ENCODE assay signal across 19 cellular contexts in the genomic region with DNA sequence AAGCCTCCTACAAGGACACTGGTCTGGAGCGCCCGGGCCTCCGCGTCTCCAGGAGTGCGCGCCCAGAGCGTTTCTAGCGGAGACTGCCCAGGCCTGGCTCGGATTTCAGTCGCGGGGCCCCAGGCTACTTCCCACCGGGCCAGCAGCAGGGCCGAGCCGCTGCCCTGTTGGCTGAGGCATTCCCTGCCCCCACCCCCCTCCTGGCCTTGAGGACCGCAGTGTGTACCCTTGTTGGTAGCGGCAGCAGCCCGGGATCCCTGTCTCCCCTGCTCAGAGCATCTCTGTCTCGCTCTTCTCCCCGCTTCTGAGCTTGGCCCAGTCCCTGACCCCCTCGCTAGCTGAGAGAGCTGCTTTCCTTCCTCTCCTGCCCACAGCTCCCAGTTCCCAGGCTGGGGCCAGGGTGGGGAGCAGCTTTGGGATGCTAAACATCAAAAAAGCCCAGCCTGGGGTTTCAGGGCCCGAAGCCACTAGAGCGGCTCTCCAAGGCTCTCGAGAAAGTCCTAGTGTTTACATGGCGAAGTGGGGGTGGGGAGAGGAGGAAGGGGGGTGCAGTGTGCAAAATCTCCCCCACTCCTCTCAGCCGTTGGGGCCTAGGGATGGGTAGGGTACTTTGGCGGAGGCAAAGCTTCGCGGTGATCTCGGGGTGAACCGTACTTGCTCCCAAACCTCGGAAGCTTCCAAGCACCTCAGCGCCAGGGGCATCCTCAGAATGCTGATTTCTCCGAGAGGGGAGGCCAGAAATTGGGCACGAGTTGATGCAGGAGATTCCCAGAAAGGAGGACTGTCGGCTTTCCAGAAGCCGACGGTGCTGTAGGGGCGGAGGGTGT. TPM values are rescaled to one million over a fixed set of nuclear protein-coding genes. Genes with fewer than 3 reads are reported as not detected.
DNase-seq lines count a peak whose midpoint lies in the region; ATAC-seq and TF ChIP-seq lines count a peak whose summit lies in the region.
"Had no signal": no experiment of that assay in that cellular context is flagged by ENCODE, and none has a peak within 500 bp of the region (broad histone marks: within the 10 kb centered on the region; RNA-seq: fewer than 3 reads in every experiment).

No MANE protein-coding gene starts in this region.

- H3K4me2 ChIP-seq in Karpas-422 (ENCODE audit: low read depth, low read length, poor library complexity, severe bottlenecking) = no peak overlapping the region

- no peaks in the 10 kb centered on the region for H3K36me3 ChIP-seq in Karpas-422 (ENCODE audit: insufficient read depth, low read length)
- H3K36me3 ChIP-seq: MG63 had no signal

- no peaks in the 10 kb centered on the region for H3K4me1 ChIP-seq in Karpas-422 (ENCODE audit: low read length)

- DNase-seq in AG08396 (ENCODE audit: low spot score) = peak; percentile 13
- DNase-seq in GM20000 (ENCODE audit: low spot score) = peak; percentile 30
- DNase-seq in NCI-H524 (lab: John Stamatoyannopoulos, UW) = peak; percentile 81 to 83
- DNase-seq in left kidney (ENCODE audit: low read depth, low spot score) = peak; percentile 58
- DNase-seq in Karpas-422 = no peak
- no peak for DNase-seq in NCI-H82 (lab: John Stamatoyannopoulos, UW)
- DNase-seq: activated T-cell treated with anti-CD3 and anti-CD28 coated beads for 4 hours; effector memory CD8-positive, alpha-beta T cell; MG63; NCI-H446; occipital lobe; T-helper 1 cell had no signal

- no peaks in the 10 kb centered on the region for H4K20me1 ChIP-seq in Karpas-422 (ENCODE audit: insufficient read depth, low read depth, low read length)

- no peak overlapping the region for H3K27ac ChIP-seq in Karpas-422 (ENCODE audit: low read length)

- TF ChIP-seq CTCF in GM20000 (IDR thresholded peaks at IDR 0.05; ENCODE audit: extremely low read depth, missing control alignments) = no peak

- no peak overlapping the region for H3K9ac ChIP-seq in Karpas-422 (ENCODE audit: low read length)

- H2AFZ ChIP-seq in Karpas-422 (ENCODE audit: low read length) = no peak overlapping the region

- no peaks in the 10 kb centered on the region for H3K9me2 ChIP-seq in Karpas-422 (replicated peaks; ENCODE audit: insufficient read depth, low read length)

- ATAC-seq in HG03571 (IDR thresholded peaks at IDR 0.05; ENCODE audit: unreplicated experiment) (no peak), HG02970 (IDR thresholded peaks at IDR 0.05; ENCODE audit: low FRiP score, unreplicated experiment) (no peak)
- ATAC-seq: activated naive CD4-positive, alpha-beta T cell treated with anti-CD3 and anti-CD28 coated beads, Interleukin-2, amount 50 U/mL, for 72 hours; effector memory CD8-positive, alpha-beta T cell had no signal

- no peaks in the 10 kb centered on the region for H3K79me2 ChIP-seq in Karpas-422 (ENCODE audit: low read length)

- no peaks in the 10 kb centered on the region for H3K27me3 ChIP-seq in Karpas-422 (ENCODE audit: low read length)

- H3K4me3 ChIP-seq in Karpas-422 (ENCODE audit: low read length) = no peak overlapping the region
- H3K4me3 ChIP-seq: MG63 had no signal

- H3K9me3 ChIP-seq in Karpas-422 (ENCODE audit: low read length) = no peaks in the 10 kb centered on the region; the same call in 1 of the 2 replicates
- H3K9me3 ChIP-seq: MG63 had no signal

RNA-seq across cellular contexts. Expression of a gene that starts 6.4 kb away (rescaled TPM):
- total RNA-seq in Karpas-422 (2014; rRNA removed; shearing (Covaris generic); ENCODE audit: low replicate concordance) = not detected in 2 replicates
- total RNA-seq: activated naive CD4-positive, alpha-beta T cell treated with anti-CD3 and anti-CD28 coated beads, Interleukin-2, amount 50 U/mL, for 72 hours; cardiac septum; fibroblast of villous mesenchyme; HT1080; mesothelial cell of epicardium had no signal

Comparison
In these comparisons a context has a peak if more than half of its experiments do, and no peak if none do; other contexts are left out.
1. DNase-seq: peak in AG08396 (single experiment), GM20000 (single experiment), NCI-H524 (2 of 2) and left kidney (single experiment); none in Karpas-422 (single experiment) and NCI-H82 (single experiment).